ENCODE assay signal across 18 cellular contexts in the genomic region with DNA sequence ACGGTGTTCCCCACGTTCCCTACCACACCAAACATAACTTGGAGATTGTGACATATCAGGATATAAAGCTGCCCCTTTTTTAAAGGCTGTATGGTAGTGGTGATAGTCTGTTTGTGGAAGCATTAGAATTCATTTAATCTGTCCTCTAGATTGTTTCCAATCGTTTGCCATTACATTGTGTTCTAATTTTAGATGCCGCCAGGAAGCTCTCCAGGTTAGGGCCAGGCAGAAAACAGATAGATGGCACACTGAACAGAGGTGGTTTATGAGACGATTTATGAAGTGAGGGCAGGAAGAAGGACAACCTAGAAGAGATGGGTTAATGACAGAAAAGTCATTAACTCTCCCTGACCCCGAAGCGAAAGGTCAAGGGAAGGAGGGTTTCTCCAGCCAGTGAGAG.
"Had no signal": no experiment of that assay in that cellular context is flagged by ENCODE, and none has a peak within 500 bp of the region (broad histone marks: within the 10 kb centered on the region; RNA-seq: fewer than 3 reads in every experiment).

No MANE protein-coding gene starts in this region.

- H3K4me1 ChIP-seq: stomach had no signal

- H3K36me3 ChIP-seq: ovary, stomach had no signal

- H3K27me3 ChIP-seq: dorsolateral prefrontal cortex, ovary had no signal

- H3K36me3 Mint-ChIP-seq: naive thymus-derived CD8-positive, alpha-beta T cell; type B pancreatic cell had no signal

- H3K4me3 Mint-ChIP-seq: naive thymus-derived CD8-positive, alpha-beta T cell; neural crest cell; type B pancreatic cell had no signal

- H3K27ac Mint-ChIP-seq: type B pancreatic cell had no signal

- H3K9me3 ChIP-seq: ovary, stomach had no signal

- H3K4me3 ChIP-seq: dorsolateral prefrontal cortex, ovary, skin epidermis, stomach had no signal

- FAIRE-seq: urothelium cell line had no signal

- H3K4me1 Mint-ChIP-seq: naive thymus-derived CD8-positive, alpha-beta T cell; neural crest cell had no signal

- H3K27ac ChIP-seq: ovary had no signal

- H3K27me3 Mint-ChIP-seq: type B pancreatic cell had no signal

- ATAC-seq: naive thymus-derived CD8-positive, alpha-beta T cell; sciatic nerve had no signal

- DNase-seq: cortex of kidney; dorsolateral prefrontal cortex; effector CD8-positive, alpha-beta T cell; foreskin melanocyte; islet precursor cell; mesendoderm; naive thymus-derived CD8-positive, alpha-beta T cell; nucleus accumbens; ovary; stimulated activated CD4-positive, alpha-beta T cell treated with anti-CD3 and anti-CD28 coated beads, Interleukin-2, amount 100 ng/mL, for 24 hours; stimulated activated naive CD4-positive, alpha-beta T cell; stomach; substantia nigra had no signal

- H3K9me3 Mint-ChIP-seq: naive thymus-derived CD8-positive, alpha-beta T cell; neural crest cell; type B pancreatic cell had no signal
